In genomic region chr6:701696-702479, GRCh38 we compare ENCODE assay signal across 1 cellular context.
TF ChIP-seq lines count a peak whose summit lies in the region.

No MANE protein-coding gene starts in this region.

TF ChIP-seq in H1, 55 proteins besides CTCF, POLR2A, EP300 and RAD21 (continued from another document):
- TF ChIP-seq, protein P1, sequence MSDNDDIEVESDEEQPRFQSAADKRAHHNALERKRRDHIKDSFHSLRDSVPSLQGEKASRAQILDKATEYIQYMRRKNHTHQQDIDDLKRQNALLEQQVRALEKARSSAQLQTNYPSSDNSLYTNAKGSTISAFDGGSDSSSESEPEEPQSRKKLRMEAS (IDR thresholded peaks at IDR 0.05) = no peak
- no peak for TF ChIP-seq SP2 (IDR thresholded peaks at IDR 0.05; ENCODE audit: low read length)
- TF ChIP-seq KDM5A (IDR thresholded peaks at IDR 0.05; ENCODE audit: low read length) = no peak
- no peak for TF ChIP-seq SIN3A (conservative IDR thresholded peaks at IDR 0.05 in 1 of 2, IDR thresholded peaks at IDR 0.05 in 1 of 2; ENCODE audit: low read depth in 1 of 2, low read length in 2 of 2)
- TF ChIP-seq EGR1 (IDR thresholded peaks at IDR 0.05; ENCODE audit: borderline replicate concordance, low read depth, low read length) = no peak
- TF ChIP-seq SRF (IDR thresholded peaks at IDR 0.05; ENCODE audit: low read depth, low read length) = no peak
- no peak for TF ChIP-seq JUN (IDR thresholded peaks at IDR 0.05; ENCODE audit: low read depth, low read length)
- no peak for TF ChIP-seq CREB1 (IDR thresholded peaks at IDR 0.05)
- TF ChIP-seq CBX5 (IDR thresholded peaks at IDR 0.05; ENCODE audit: low read depth, low read length) = no peak
TF ChIP-seq in H1: peak in this region for 0.
